11 cellular contexts compared by ENCODE assay signal in genomic region chr5:61449756-61450155, GRCh38.
A peak's percentile ranks its signal among the peaks of the same experiment; 100 is the strongest.
DNase-seq lines count a peak whose midpoint lies in the region; ATAC-seq, FAIRE-seq and TF ChIP-seq lines count a peak whose summit lies in the region.
"Had no signal": no experiment of that assay in that cellular context is flagged by ENCODE, and none has a peak within 500 bp of the region (broad histone marks: within the 10 kb centered on the region; RNA-seq: fewer than 3 reads in every experiment).

No MANE protein-coding gene starts in this region.

- TF ChIP-seq RAD21 in A549 (conservative IDR thresholded peaks at IDR 0.05 in 1 of 2, IDR thresholded peaks at IDR 0.05 in 1 of 2), result no peak

- peaks cover 68% of the 10 kb centered on the region for H3K4me1 Mint-ChIP-seq in chondrocyte (ENCODE audit: low read depth)

- no peak for TF ChIP-seq POLR2A in A549 (IDR thresholded peaks at IDR 0.05; ENCODE audit: low read length)
- no peak for TF ChIP-seq POLR2A in gastrocnemius medialis (IDR thresholded peaks at IDR 0.05)

- H3K9me3 ChIP-seq in A549 (peaks cover 7% of the 10 kb centered on the region; the same call in 1 of the 3 replicates), muscle layer of duodenum (ENCODE audit: control insufficient read depth in 1 of 2, low read length in 2 of 2) (no peaks in the 10 kb centered on the region), gastrocnemius medialis (no peaks in the 10 kb centered on the region)

- TF ChIP-seq CTCF in A549 (IDR thresholded peaks at IDR 0.05) (no peak), chondrocyte (IDR thresholded peaks at IDR 0.05) (no peak), gastrocnemius medialis (IDR thresholded peaks at IDR 0.05 in 4 of 5, conservative IDR thresholded peaks at IDR 0.05 in 1 of 5) (no peak)

- H3K27ac Mint-ChIP-seq in chondrocyte (ENCODE audit: unreplicated experiment), result peak overlapping the region; percentile 96

- 13% methylated on average over 1 of the region's 1 CpG for WGBS in A549 (ENCODE audit: missing lambda C conversion rate)

- H3K27me3 ChIP-seq in muscle layer of duodenum (ENCODE audit: low read depth, low read length) (no peaks in the 10 kb centered on the region), gastrocnemius medialis (no peaks in the 10 kb centered on the region)

- POLR2A ChIA-PET in A549 (lab: Yijun Ruan, JAX), result no interaction called here

- CTCF ChIA-PET in A549 (lab: Yijun Ruan, JAX), result no interaction called here

- H3K36me3 Mint-ChIP-seq in chondrocyte (ENCODE audit: low read depth), result peaks cover 4% of the 10 kb centered on the region

- intact Hi-C loops in gastrocnemius medialis (cut with DNase I; ENCODE audit: low total_unique reads), result loop anchor here (10.0 kb wide), 1 partner anchor 85 kb away; no protein-coding TSS in a partner anchor

- H3K27ac ChIP-seq in A549 (peak overlapping the region; percentile 75 to 90), muscle layer of duodenum (ENCODE audit: low read length) (peak overlapping the region; percentile 46), gastrocnemius medialis (peak overlapping the region in 1 of 4 donors; percentile 18)

- H3K4me3 ChIP-seq in A549, result no peak overlapping the region
- no peak overlapping the region for H3K4me3 ChIP-seq in muscle layer of duodenum (ENCODE audit: low read depth in 1 of 2, low read length in 2 of 2)
- no peak overlapping the region for H3K4me3 ChIP-seq in gastrocnemius medialis

- in situ Hi-C loops in gastrocnemius medialis (cut with MboI; ENCODE audit: low sequenced_read_pairs in 4 of 4), result no loop called here

- H3K36me3 ChIP-seq in muscle layer of duodenum (ENCODE audit: control insufficient read depth in 1 of 2, insufficient read depth in 2 of 2, low read length in 2 of 2), result no peaks in the 10 kb centered on the region
- no peaks in the 10 kb centered on the region for H3K36me3 ChIP-seq in gastrocnemius medialis

- H3K4me1 ChIP-seq in A549 (peaks cover 40% of the 10 kb centered on the region), muscle layer of duodenum (ENCODE audit: control insufficient read depth in 1 of 2, insufficient read depth in 2 of 2, low read length in 2 of 2) (peaks cover 6 to 39% of the 10 kb centered on the region in 2 donors), gastrocnemius medialis (peaks cover 21 to 22% of the 10 kb centered on the region in 2 donors)

- no peak for TF ChIP-seq EP300 in A549 (IDR thresholded peaks at IDR 0.05)

- FAIRE-seq in A549 (lab: Jason Lieb, UNC), result no peak
- FAIRE-seq in HTR-8/SVneo (lab: Jason Lieb, UNC), result peak; percentile 42

- peak in 1 of 2 experiments; percentile 24 for DNase-seq in A549 (ENCODE audit: low read depth in 1 of 2, low spot score in 1 of 2)
- DNase-seq in HTR-8/SVneo (ENCODE audit: insufficient read length, low spot score), result no peak
- DNase-seq in chondrocyte (ENCODE audit: low spot score), result no peak
- no peak for DNase-seq in gastrocnemius medialis
- no peak for DNase-seq in cerebellar cortex (ENCODE audit: low spot score)
- DNase-seq in NCI-H1092 (lab: John Stamatoyannopoulos, UW), result no peak
- DNase-seq: activated gamma-delta T cell treated with Interleukin-2 at 50 U/mL for 16 hours; CD4-positive, CD25-positive, alpha-beta regulatory T cell had no signal

- peaks cover 12% of the 10 kb centered on the region for H3K9me3 Mint-ChIP-seq in chondrocyte (ENCODE audit: low read depth)

- H3K4me3 Mint-ChIP-seq in chondrocyte (ENCODE audit: unreplicated experiment), result peak overlapping the region; percentile 31
- H3K4me3 Mint-ChIP-seq: CD4-positive, CD25-positive, alpha-beta regulatory T cell had no signal

- H3K4me2 ChIP-seq in A549, result peak overlapping the region; percentile 74

- H3K27me3 Mint-ChIP-seq in chondrocyte (ENCODE audit: low read depth), result no peaks in the 10 kb centered on the region
- H3K27me3 Mint-ChIP-seq: CD4-positive, CD25-positive, alpha-beta regulatory T cell had no signal

- ATAC-seq in A549 (peak; percentile 57 to 62; a peak in 5 of 6 replicates), gastrocnemius medialis (no peak), GM21737 (IDR thresholded peaks at IDR 0.05; ENCODE audit: unreplicated experiment) (no peak)
- ATAC-seq: activated CD4-positive, CD25-positive, alpha-beta regulatory T cell treated with anti-CD3 and anti-CD28 coated beads, Interleukin-2, amount 50 U/mL, for 24 hours had no signal

TF ChIP-seq in A549, 52 proteins besides CTCF, POLR2A, EP300 and RAD21:
- no peak for TF ChIP-seq FOXS1 (CRISPR knock-in tag; IDR thresholded peaks at IDR 0.05)
- 0 out of 5 replicates have a peak, but pooled peaks of 1 of the 2 experiments have one; percentile 16 for TF ChIP-seq JUN (IDR thresholded peaks at IDR 0.05)
- TF ChIP-seq GATA3 (IDR thresholded peaks at IDR 0.05; ENCODE audit: borderline replicate concordance), result no peak

Comparison
In these comparisons a context has a peak if more than half of its experiments do, and no peak if none do; other contexts are left out.
1. ATAC-seq: peak in A549 (2 of 2); none in gastrocnemius medialis (0 of 2) and GM21737 (single experiment).